Comparison of ENCODE assay signal across 14 cellular contexts in the genomic region with DNA sequence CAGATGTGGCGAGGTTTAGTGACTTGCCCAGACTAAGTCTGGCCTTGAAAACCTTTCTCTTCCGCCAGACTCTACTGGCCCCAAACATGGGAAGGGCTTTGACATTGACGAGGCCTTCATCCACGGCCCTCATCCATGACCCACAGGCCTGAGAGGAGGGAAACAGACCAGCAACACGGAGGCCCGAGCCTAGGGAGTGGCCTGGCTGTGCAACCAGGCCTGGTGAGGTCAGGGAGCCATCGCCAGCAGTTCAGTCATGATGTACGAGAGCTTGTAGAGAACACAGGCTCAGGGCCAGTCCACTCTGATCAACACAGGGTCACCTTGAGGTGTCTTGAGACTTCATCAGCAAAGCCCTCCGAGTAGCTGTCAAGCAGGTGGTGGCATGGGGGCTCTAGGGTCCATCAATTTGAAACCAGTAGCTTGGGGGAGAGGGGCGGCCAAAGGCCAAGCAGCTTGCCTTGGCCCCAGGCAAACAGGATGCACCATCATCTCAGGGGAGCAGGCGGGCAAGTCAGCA.
"Had no signal": no experiment of that assay in that cellular context is flagged by ENCODE, and none has a peak within 500 bp of the region (broad histone marks: within the 10 kb centered on the region; RNA-seq: fewer than 3 reads in every experiment).

No MANE protein-coding gene starts in this region.

- H3K36me3 ChIP-seq: adrenal gland had no signal

- ATAC-seq: effector memory CD8-positive, alpha-beta T cell; left ventricle myocardium superior; stimulated activated naive CD8-positive, alpha-beta T cell treated with anti-CD3 and anti-CD28 coated beads, Interleukin-15, amount 100 ng/mL, for 72 hours had no signal

- H3K27me3 Mint-ChIP-seq: activated CD4-positive, alpha-beta memory T cell treated with anti-CD3 and anti-CD28 coated beads for 36 hours; effector memory CD8-positive, alpha-beta T cell; naive B cell; stimulated activated naive CD8-positive, alpha-beta T cell treated with anti-CD3 and anti-CD28 coated beads, Interleukin-15, amount 100 ng/mL, for 72 hours had no signal

- H3K4me3 ChIP-seq: adrenal gland had no signal

- H3K4me3 Mint-ChIP-seq: activated CD4-positive, alpha-beta memory T cell treated with anti-CD3 and anti-CD28 coated beads for 36 hours; activated naive CD4-positive, alpha-beta T cell treated with anti-CD3 and anti-CD28 coated beads for 36 hours; effector memory CD8-positive, alpha-beta T cell; naive B cell; stimulated activated naive CD8-positive, alpha-beta T cell treated with anti-CD3 and anti-CD28 coated beads, Interleukin-15, amount 100 ng/mL, for 72 hours had no signal

- H3K27ac ChIP-seq: adrenal gland, neutrophil had no signal

- H3K9me3 ChIP-seq: adrenal gland, neutrophil had no signal

- H3K27me3 ChIP-seq: adrenal gland, neutrophil had no signal

- H3K9me3 Mint-ChIP-seq: effector memory CD8-positive, alpha-beta T cell; stimulated activated naive CD8-positive, alpha-beta T cell treated with anti-CD3 and anti-CD28 coated beads, Interleukin-15, amount 100 ng/mL, for 72 hours had no signal

- H3K27ac Mint-ChIP-seq: activated CD4-positive, alpha-beta memory T cell treated with anti-CD3 and anti-CD28 coated beads for 36 hours; activated naive CD4-positive, alpha-beta T cell treated with anti-CD3 and anti-CD28 coated beads for 36 hours; progenitor cell of endocrine pancreas; stimulated activated naive CD8-positive, alpha-beta T cell treated with anti-CD3 and anti-CD28 coated beads, Interleukin-15, amount 100 ng/mL, for 72 hours had no signal

- DNase-seq: activated CD4-positive, alpha-beta memory T cell treated with anti-CD3 and anti-CD28 coated beads for 36 hours; activated naive CD4-positive, alpha-beta T cell treated with anti-CD3 and anti-CD28 coated beads for 36 hours; adrenal gland; central memory CD4-positive, alpha-beta T cell; cortex of kidney; effector memory CD8-positive, alpha-beta T cell; head of caudate nucleus; left ventricle myocardium superior; naive B cell; stimulated activated CD4-positive, alpha-beta T cell treated with anti-CD3 and anti-CD28 coated beads, Interleukin-4, amount 100 ng/mL, for 1 hour; stimulated activated CD8-positive, alpha-beta memory T cell treated with anti-CD3 and anti-CD28 coated beads, Interleukin-4, amount 100 ng/mL, for 48 hours; stimulated activated naive CD8-positive, alpha-beta T cell treated with anti-CD3 and anti-CD28 coated beads, Interleukin-15, amount 100 ng/mL, for 72 hours had no signal
